16 cellular contexts compared by ENCODE assay signal in genomic region chr10:104417629-104418292, GRCh38.
DNase-seq lines count a peak whose midpoint lies in the region; ATAC-seq and TF ChIP-seq lines count a peak whose summit lies in the region.
"Had no signal": no experiment of that assay in that cellular context is flagged by ENCODE, and none has a peak within 500 bp of the region (broad histone marks: within the 10 kb centered on the region; RNA-seq: fewer than 3 reads in every experiment).

No MANE protein-coding gene starts in this region.

- in situ Hi-C loops in brain microvascular endothelial cell (cut with HindIII; ENCODE audit: low pct_ligation_motif_present, low sequenced_read_pairs) (loop anchor here (25.0 kb wide), 1 partner anchor 170 kb away; no protein-coding TSS in a partner anchor), GM13976 (cut with MboI; ENCODE audit: low sequenced_read_pairs, unreplicated experiment) (no loop called here), G401 (cut with HindIII; ENCODE audit: low sequenced_read_pairs) (no loop called here)

- DNase-seq in CD14-positive monocyte (ENCODE audit: low spot score) (no peak), NB4 (ENCODE audit: low read depth) (peak; percentile 65), brain microvascular endothelial cell (peak; percentile 16), lung (ENCODE audit: low spot score) (no peak), GM13976 (ENCODE audit: low spot score) (no peak), SHP77 (lab: John Stamatoyannopoulos, UW) (no peak), G401 (ENCODE audit: low spot score) (no peak)
- DNase-seq: ACHN; activated effector memory CD4-positive, alpha-beta T cell treated with Interleukin-2 at 50 U/mL for 16 hours; aorta; mammary epithelial cell; NCI-H1436; SHP77 treated with DMSO at 0.1 percent for 48 hours had no signal

- H3K9me3 Mint-ChIP-seq in CD14-positive monocyte: peaks cover 0 to 4% (median 0%) of the 10 kb centered on the region in 7 donors
- H3K9me3 Mint-ChIP-seq: T-helper 2 cell treated with Interferon-gamma antibody and Interleukin-4, amounts not matched to agents 5 μg/mL and 100 μg/mL, for 36 hours had no signal

- H3K36me3 Mint-ChIP-seq in CD14-positive monocyte: no peaks in the 10 kb centered on the region

- no peaks in the 10 kb centered on the region for H3K27me3 ChIP-seq in brain microvascular endothelial cell (replicated peaks)
- no peaks in the 10 kb centered on the region for H3K27me3 ChIP-seq in lung (ENCODE audit: control insufficient read depth, insufficient read depth)

- intact Hi-C loops in CD14-positive monocyte (cut with micrococcal nuclease): no loop called here

- no peaks in the 10 kb centered on the region for H3K9me3 ChIP-seq in lung (ENCODE audit: control insufficient read depth in 2 of 2, insufficient read depth in 1 of 2, low read length in 1 of 2)

- TF ChIP-seq POLR2A in NB4 (IDR thresholded peaks at IDR 0.05; ENCODE audit: extremely low read depth, insufficient read length): no peak

- H3K4me3 Mint-ChIP-seq in CD14-positive monocyte: peak overlapping the region in 1 of 2 donors; percentile 14
- H3K4me3 Mint-ChIP-seq: T-helper 2 cell treated with Interferon-gamma antibody and Interleukin-4, amounts not matched to agents 5 μg/mL and 100 μg/mL, for 36 hours had no signal

- H3K27ac Mint-ChIP-seq in CD14-positive monocyte: peak overlapping the region in 6 of 7 donors; percentile 68 to 88 (median 82)
- H3K27ac Mint-ChIP-seq: T-helper 2 cell treated with Interferon-gamma antibody and Interleukin-4, amounts not matched to agents 5 μg/mL and 100 μg/mL, for 36 hours had no signal

- H3K4me3 ChIP-seq in NB4 (ENCODE audit: low read depth, low read length): no peak overlapping the region
- no peak overlapping the region for H3K4me3 ChIP-seq in brain microvascular endothelial cell (ENCODE audit: low read depth, low read length)
- H3K4me3 ChIP-seq in lung: no peak overlapping the region

- TF ChIP-seq CTCF in CD14-positive monocyte (IDR thresholded peaks at IDR 0.05): no peak
- TF ChIP-seq CTCF in NB4 (IDR thresholded peaks at IDR 0.05; ENCODE audit: low read depth, low read length): no peak
- TF ChIP-seq CTCF in brain microvascular endothelial cell (IDR thresholded peaks at IDR 0.05; ENCODE audit: low read depth, low read length, missing control alignments): no peak
- TF ChIP-seq CTCF in lung (IDR thresholded peaks at IDR 0.05; ENCODE audit: control extremely low read depth, extremely low read depth): no peak
- TF ChIP-seq CTCF in GM13976 (IDR thresholded peaks at IDR 0.05; ENCODE audit: borderline replicate concordance, control extremely low read depth, extremely low read depth, insufficient read depth, missing control alignments): no peak

- 63 to 77% methylated on average over 6 of the region's 6 CpGs for WGBS in lung, 2 donors

- no peaks in the 10 kb centered on the region for H3K4me1 ChIP-seq in lung (ENCODE audit: control insufficient read depth in 2 of 2, insufficient read depth in 2 of 2, low read length in 2 of 2)

- ATAC-seq in lung (ENCODE audit: insufficient read depth, low FRiP score): peak; percentile 47
- no peak for ATAC-seq in HG02840 (IDR thresholded peaks at IDR 0.05; ENCODE audit: low FRiP score, unreplicated experiment)
- ATAC-seq: HCT116 had no signal

- H3K36me3 ChIP-seq in brain microvascular endothelial cell (replicated peaks) (no peaks in the 10 kb centered on the region), lung (ENCODE audit: control insufficient read depth in 2 of 2, insufficient read depth in 2 of 2, low read length in 2 of 2) (no peaks in the 10 kb centered on the region)

- H3K27me3 Mint-ChIP-seq in CD14-positive monocyte (ENCODE audit: low read depth in 3 of 3): peaks cover 1 to 2% (median 2%) of the 10 kb centered on the region in 3 donors

- no peak overlapping the region for H3K27ac ChIP-seq in brain microvascular endothelial cell
- no peak overlapping the region for H3K27ac ChIP-seq in lung (ENCODE audit: low read depth in 1 of 2, low read length in 1 of 2)

- H3K4me1 Mint-ChIP-seq in CD14-positive monocyte: peaks cover 39% of the 10 kb centered on the region

Comparison
In these comparisons a context has a peak if more than half of its experiments do, and no peak if none do; other contexts are left out.
1. DNase-seq: peak in NB4 (single experiment) and brain microvascular endothelial cell (single experiment); none in CD14-positive monocyte (single experiment), lung (single experiment), GM13976 (single experiment), SHP77 (0 of 2) and G401 (single experiment).